ENCODE assay signal across 22 cellular contexts in the genomic region with DNA sequence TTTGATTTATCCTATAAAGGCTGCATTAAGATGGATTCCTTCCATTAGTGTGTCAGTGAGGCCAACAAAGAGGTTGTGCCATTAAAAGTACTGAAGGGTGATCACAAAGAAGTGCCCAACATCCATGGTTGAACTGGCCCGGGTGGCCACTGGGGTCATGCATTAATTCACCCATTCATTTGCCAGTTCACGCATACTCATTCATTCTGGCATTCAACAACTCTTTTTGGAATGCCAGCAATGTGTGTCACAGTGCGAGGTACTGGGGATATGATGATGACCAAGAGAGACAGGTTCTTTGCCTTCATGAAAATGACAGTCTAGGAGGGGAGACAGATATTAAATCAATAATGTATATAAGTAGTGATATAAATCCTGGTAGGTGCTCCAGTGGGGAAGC.
"Had no signal": no experiment of that assay in that cellular context is flagged by ENCODE, and none has a peak within 500 bp of the region (broad histone marks: within the 10 kb centered on the region; RNA-seq: fewer than 3 reads in every experiment).

No MANE protein-coding gene starts in this region.

- H3K36me3 ChIP-seq: MG63 had no signal

- DNase-seq: IMR-90, Karpas-422, KG1, MG63, NCI-H1092, NCI-H1105 treated with DMSO at 0.1 percent for 48 hours, NCI-H1417 treated with DMSO at 0.1 percent for 48 hours, NCI-H146, NCI-H1694 treated with DMSO at 0.1 percent for 48 hours, NCI-H1930, NCI-H2081, NCI-H2107, NCI-H2227 treated with DMSO at 0.1 percent for 48 hours, NCI-H510A, NCI-H524 treated with DMSO at 0.1 percent for 48 hours, NCI-H69, NCI-H774, Right ventricle myocardium superior, RPMI8226, T-helper 1 cell had no signal

- ATAC-seq: HepG2, SK-N-SH treated with all-trans-retinoic acid at 6 μM for 48 hours had no signal

- H3K4me3 ChIP-seq: MG63 had no signal

- H3K9me3 ChIP-seq: MG63 had no signal
